In the genomic region with DNA sequence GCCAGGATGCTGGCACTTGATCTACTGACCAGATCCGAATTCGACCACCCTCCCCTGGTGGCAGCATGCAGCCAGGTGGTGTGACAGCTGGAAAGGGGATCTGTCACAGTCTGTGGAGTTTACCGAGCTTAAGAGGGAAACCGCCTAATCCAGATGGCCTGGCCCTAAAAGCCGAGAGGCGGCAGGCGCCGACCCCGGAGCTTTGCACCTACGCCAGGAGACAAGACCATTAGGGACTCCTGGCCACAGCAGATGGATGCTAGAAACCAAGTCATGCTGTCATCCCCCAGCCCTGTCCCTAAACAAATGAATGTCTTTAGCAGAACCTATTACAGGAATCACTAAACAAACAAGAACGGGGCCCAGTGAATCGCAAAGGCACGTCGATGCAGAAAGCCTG, we compare ENCODE assay signal across 1 cellular context.
A peak's percentile ranks its signal among the peaks of the same experiment; 100 is the strongest.
TF ChIP-seq lines count a peak whose summit lies in the region.

No MANE protein-coding gene starts in this region.

TF ChIP-seq in HepG2, 621 proteins besides CTCF, POLR2A, EP300 and RAD21:
- TF ChIP-seq HES4 (CRISPR knock-in tag; IDR thresholded peaks at IDR 0.05; ENCODE audit: borderline replicate concordance): 0 out of 2 replicates have a peak, but pooled peaks have one; percentile 22
- TF ChIP-seq XRCC5 (optimal IDR thresholded peaks at IDR 0.05; ENCODE audit: low read length): peak; percentile 7
- no peak for TF ChIP-seq REL (CRISPR knock-in tag; conservative IDR thresholded peaks at IDR 0.05)
- TF ChIP-seq NFKB2 (CRISPR knock-in tag; IDR thresholded peaks at IDR 0.05; ENCODE audit: borderline replicate concordance): 0 out of 2 replicates have a peak, but pooled peaks have one; percentile 18
- 0 out of 2 replicates have a peak, but pooled peaks have one; percentile 10 for TF ChIP-seq ZFY (CRISPR knock-in tag; IDR thresholded peaks at IDR 0.05)
